ENCODE assay signal across 8 cellular contexts in the genomic region with DNA sequence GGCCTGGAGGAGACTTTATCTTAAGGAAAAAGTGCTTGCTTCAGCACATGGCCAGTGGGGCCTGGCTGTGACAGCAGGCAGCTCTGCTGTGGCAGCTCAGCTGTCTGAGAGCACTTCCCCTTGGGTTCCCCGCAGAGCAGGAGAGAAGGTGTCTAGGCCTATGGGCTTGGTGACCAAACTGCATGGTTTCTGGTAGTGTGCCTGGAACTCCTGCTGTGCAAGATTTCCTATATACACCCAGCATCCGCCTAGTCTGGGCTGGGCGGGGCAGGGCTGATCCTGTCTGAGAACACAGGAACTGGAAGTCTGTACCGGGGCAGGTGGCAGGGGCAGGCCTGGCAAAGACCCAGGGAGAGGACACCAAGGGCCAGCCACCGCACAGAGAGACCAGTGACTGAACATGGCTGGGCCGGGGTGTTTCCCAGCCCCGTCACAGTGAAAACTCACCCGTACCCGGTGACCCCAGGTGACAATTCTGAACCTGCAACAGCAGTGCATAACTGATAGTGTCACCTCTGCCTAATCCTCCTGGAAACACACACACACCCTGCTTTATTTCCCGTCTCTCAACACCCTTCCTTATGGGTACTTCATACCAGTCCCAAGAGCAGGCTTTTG. TPM values are rescaled to one million over a fixed set of nuclear protein-coding genes. Genes with fewer than 3 reads are reported as not detected.
DNase-seq lines count a peak whose midpoint lies in the region; ATAC-seq and TF ChIP-seq lines count a peak whose summit lies in the region.

No MANE protein-coding gene starts in this region.

- no peak overlapping the region for H3K4me3 ChIP-seq in upper lobe of right lung
- no peak overlapping the region for H3K4me3 ChIP-seq in WERI-Rb-1 (ENCODE audit: low read depth, low read length)

- H3K4me1 ChIP-seq in upper lobe of right lung: peaks cover 72% of the 10 kb centered on the region

- H3K27ac ChIP-seq in upper lobe of right lung: peak overlapping the region; percentile 80
- no peak overlapping the region for H3K27ac ChIP-seq in WERI-Rb-1

- DNase-seq in NCI-H2196 (lab: John Stamatoyannopoulos, UW; ENCODE audit: unreplicated experiment) (peak; percentile 36), NCI-H2196 treated with DMSO at 0.1 percent for 48 hours (lab: John Stamatoyannopoulos, UW; ENCODE audit: unreplicated experiment) (no peak), NCI-H1092 treated with DMSO at 0.1 percent for 48 hours (lab: John Stamatoyannopoulos, UW) (peak; percentile 46), left lobe of liver (ENCODE audit: low spot score) (peak; percentile 69), upper lobe of right lung (peak; percentile 89), WERI-Rb-1 (no peak)
- DNase-seq in activated effector memory CD4-positive, alpha-beta T cell treated with anti-CD3 and anti-CD28 coated beads, Interleukin-2, amount 50 U/mL, for 16 hours: peak; percentile 66

- ATAC-seq in HG02588 (IDR thresholded peaks at IDR 0.05; ENCODE audit: unreplicated experiment): peak; percentile 41
- peak; percentile 2 for ATAC-seq in left lobe of liver
- peak; percentile 65 for ATAC-seq in upper lobe of right lung

- intact Hi-C loops in upper lobe of right lung (cut with DNase I): no loop called here

- H3K36me3 ChIP-seq in upper lobe of right lung (no peaks in the 10 kb centered on the region), WERI-Rb-1 (no peaks in the 10 kb centered on the region)

- H3K9me3 ChIP-seq in upper lobe of right lung (no peaks in the 10 kb centered on the region), WERI-Rb-1 (ENCODE audit: severe bottlenecking) (no peaks in the 10 kb centered on the region)

- H3K27me3 ChIP-seq in upper lobe of right lung: no peaks in the 10 kb centered on the region
- no peaks in the 10 kb centered on the region for H3K27me3 ChIP-seq in WERI-Rb-1 (ENCODE audit: insufficient read depth, low read depth, severe bottlenecking)

- TF ChIP-seq CTCF in upper lobe of right lung (IDR thresholded peaks at IDR 0.05): no peak
- no peak for TF ChIP-seq CTCF in WERI-Rb-1 (IDR thresholded peaks at IDR 0.05; ENCODE audit: low read depth, low read length)

RNA-seq across cellular contexts. Expression of a gene that starts 39.3 kb away (rescaled TPM):
- total RNA-seq in left lobe of liver: 34.7 TPM
- 81.4 TPM for total RNA-seq in upper lobe of right lung

RNA-seq across cellular contexts. Expression of a gene that starts 41.4 kb away (rescaled TPM):
- 1.1 TPM for total RNA-seq in left lobe of liver
- total RNA-seq in upper lobe of right lung: 1.1 TPM

Comparison
In these comparisons a context has a peak if more than half of its experiments do, and no peak if none do; other contexts are left out.
1. DNase-seq: peak in NCI-H2196 (single experiment), NCI-H1092 treated with DMSO at 0.1 percent for 48 hours (single experiment), activated effector memory CD4-positive, alpha-beta T cell treated with anti-CD3 and anti-CD28 coated beads, Interleukin-2, amount 50 U/mL, for 16 hours (single experiment), left lobe of liver (single experiment) and upper lobe of right lung (single experiment); none in NCI-H2196 treated with DMSO at 0.1 percent for 48 hours (single experiment) and WERI-Rb-1 (single experiment).
2. ATAC-seq: peak in every context shown above with its lines; median percentile 65 in upper lobe of right lung; 41 in HG02588; 2 in left lobe of liver.